ENCODE assay signal across 11 cellular contexts in the genomic region with DNA sequence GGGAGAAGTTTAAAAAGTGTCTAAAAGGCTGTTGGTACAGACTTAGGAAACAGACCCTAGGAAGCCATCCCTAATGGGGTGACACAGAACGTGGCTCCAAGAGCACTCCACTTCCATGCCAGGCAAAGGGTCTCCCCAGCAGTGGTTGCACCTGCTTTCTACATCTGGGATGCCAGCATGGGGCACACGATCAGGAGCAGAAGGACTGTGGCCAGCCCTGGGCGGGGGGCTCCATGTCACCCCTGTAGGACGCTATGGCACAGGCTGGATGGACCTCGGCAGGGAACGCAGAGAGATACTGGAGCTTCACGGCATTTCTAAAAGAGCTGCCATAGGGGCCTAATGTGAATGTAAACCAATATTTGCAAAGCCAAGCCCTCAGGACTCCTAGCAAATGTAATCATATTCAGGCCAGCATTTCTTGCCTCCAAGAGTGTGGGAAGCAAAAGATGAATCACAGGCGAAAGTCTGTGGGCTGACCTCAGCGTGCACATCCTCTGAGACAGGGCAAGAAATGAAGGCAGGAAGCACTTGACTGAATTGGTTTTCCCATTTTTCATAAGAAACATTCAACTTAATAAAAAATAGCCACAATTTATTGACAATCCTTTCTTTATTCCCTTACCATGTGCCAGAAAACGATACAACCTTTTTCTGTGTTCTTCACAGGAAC.
DNase-seq lines count a peak whose midpoint lies in the region; TF ChIP-seq lines count a peak whose summit lies in the region.
"Had no signal": no experiment of that assay in that cellular context is flagged by ENCODE, and none has a peak within 500 bp of the region (broad histone marks: within the 10 kb centered on the region; RNA-seq: fewer than 3 reads in every experiment).

No MANE protein-coding gene starts in this region.

- H3K9me3 ChIP-seq in colonic mucosa: no peaks in the 10 kb centered on the region

- no peaks in the 10 kb centered on the region for H3K27me3 ChIP-seq in colonic mucosa

- intact Hi-C loops in activated CD4-positive, alpha-beta T cell treated with anti-CD3 and anti-CD28 coated beads, Interleukin-2, amount 10 ng/mL, durations not matched to agents 24 days and 14 days (cut with micrococcal nuclease): loop anchor here (1.0 to 2.0 kb wide), 3 partner anchors 18 to 27 kb away; no protein-coding TSS in a partner anchor
- intact Hi-C loops in colonic mucosa (cut with DNase I): no loop called here

- H3K4me3 Mint-ChIP-seq in activated CD4-positive, alpha-beta T cell treated with anti-CD3 and anti-CD28 coated beads, Interleukin-2, amount 10 ng/mL, durations not matched to agents 24 days and 14 days: no peak overlapping the region

- no peak overlapping the region for H3K9ac ChIP-seq in colonic mucosa (ENCODE audit: low read depth in 2 of 2, low read length in 2 of 2)
- H3K9ac ChIP-seq: parathyroid adenoma had no signal

- no peaks in the 10 kb centered on the region for H3K9me3 Mint-ChIP-seq in activated CD4-positive, alpha-beta T cell treated with anti-CD3 and anti-CD28 coated beads, Interleukin-2, amount 10 ng/mL, durations not matched to agents 24 days and 14 days

- H3K4me3 ChIP-seq in fibroblast of villous mesenchyme (ENCODE audit: low read depth, low read length): no peak overlapping the region
- no peak overlapping the region for H3K4me3 ChIP-seq in colonic mucosa

- H3K27ac Mint-ChIP-seq in activated CD4-positive, alpha-beta T cell treated with anti-CD3 and anti-CD28 coated beads, Interleukin-2, amount 10 ng/mL, durations not matched to agents 24 days and 14 days: no peak overlapping the region

- peaks cover 31% of the 10 kb centered on the region for H3K27me3 Mint-ChIP-seq in activated CD4-positive, alpha-beta T cell treated with anti-CD3 and anti-CD28 coated beads, Interleukin-2, amount 10 ng/mL, durations not matched to agents 24 days and 14 days

- DNase-seq in activated CD4-positive, alpha-beta T cell treated with anti-CD3 and anti-CD28 coated beads, Interleukin-2, amount 10 ng/mL, durations not matched to agents 24 days and 14 days: peak; percentile 64
- DNase-seq in activated CD4-positive, alpha-beta T cell treated with anti-CD3 and anti-CD28 coated beads for 4 hours: no peak
- peak; percentile 60 to 69 for DNase-seq in activated CD4-positive, alpha-beta T cell treated with anti-CD3 and anti-CD28 coated beads, Interleukin-2, amount 50 U/mL, for 48 hours
- DNase-seq in fibroblast of villous mesenchyme (ENCODE audit: low read depth) (peak; percentile 86), colonic mucosa (no peak), SKM-1 treated with dmso at 0.1 percent for 144 hours (lab: John Stamatoyannopoulos, UW; ENCODE audit: unreplicated experiment) (no peak), hippocampal formation (lab: John Stamatoyannopoulos, UW) (no peak)
- DNase-seq in stimulated activated CD8-positive, alpha-beta memory T cell treated with anti-CD3 and anti-CD28 coated beads, Interleukin-4, amount 100 ng/mL, for 48 hours: peak; percentile 67
- DNase-seq: cortex of kidney, NCI-H748 treated with DMSO at 0.1 percent for 48 hours had no signal

- no peak overlapping the region for H3K27ac ChIP-seq in colonic mucosa
- H3K27ac ChIP-seq: parathyroid adenoma had no signal

- TF ChIP-seq CTCF in fibroblast of villous mesenchyme (IDR thresholded peaks at IDR 0.05; ENCODE audit: insufficient read depth, low read depth, low read length): no peak
- no peak for TF ChIP-seq CTCF in colonic mucosa (IDR thresholded peaks at IDR 0.05)

- H3K36me3 ChIP-seq in colonic mucosa: no peaks in the 10 kb centered on the region

- H3K4me1 ChIP-seq in colonic mucosa: no peaks in the 10 kb centered on the region
- H3K4me1 ChIP-seq: parathyroid adenoma had no signal

- H3K4me1 Mint-ChIP-seq in activated CD4-positive, alpha-beta T cell treated with anti-CD3 and anti-CD28 coated beads, Interleukin-2, amount 10 ng/mL, durations not matched to agents 24 days and 14 days: peaks cover 13% of the 10 kb centered on the region

- no peaks in the 10 kb centered on the region for H3K36me3 Mint-ChIP-seq in activated CD4-positive, alpha-beta T cell treated with anti-CD3 and anti-CD28 coated beads, Interleukin-2, amount 10 ng/mL, durations not matched to agents 24 days and 14 days (ENCODE audit: low read depth)

Comparison
In these comparisons a context has a peak if more than half of its experiments do, and no peak if none do; other contexts are left out.
1. DNase-seq: peak in activated CD4-positive, alpha-beta T cell treated with anti-CD3 and anti-CD28 coated beads, Interleukin-2, amount 10 ng/mL, durations not matched to agents 24 days and 14 days (single experiment), activated CD4-positive, alpha-beta T cell treated with anti-CD3 and anti-CD28 coated beads, Interleukin-2, amount 50 U/mL, for 48 hours (2 of 2), fibroblast of villous mesenchyme (single experiment) and stimulated activated CD8-positive, alpha-beta memory T cell treated with anti-CD3 and anti-CD28 coated beads, Interleukin-4, amount 100 ng/mL, for 48 hours (single experiment); none in activated CD4-positive, alpha-beta T cell treated with anti-CD3 and anti-CD28 coated beads for 4 hours (0 of 2), colonic mucosa (single experiment), SKM-1 treated with dmso at 0.1 percent for 144 hours (single experiment) and hippocampal formation (0 of 2).